Comparison of ENCODE assay signal across 17 cellular contexts in the genomic region with DNA sequence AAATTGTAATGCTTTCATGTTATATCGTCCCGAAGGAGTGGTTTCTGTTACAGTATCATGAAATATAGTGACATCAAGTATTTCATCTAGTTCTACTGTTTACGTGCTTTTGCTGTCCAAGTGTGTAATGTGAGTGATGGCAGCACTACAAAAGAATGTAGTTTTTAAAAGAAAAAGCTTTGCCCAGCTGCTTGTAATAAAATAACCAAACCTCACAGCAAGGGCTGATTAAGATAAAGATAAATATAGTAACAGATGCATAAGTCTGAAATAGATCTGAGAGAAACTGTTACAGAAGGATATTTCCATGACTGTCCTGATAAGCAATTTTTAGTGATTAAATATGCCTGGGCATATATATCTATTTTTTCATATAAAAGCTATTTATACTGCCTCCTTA.
A peak's percentile ranks its signal among the peaks of the same experiment; 100 is the strongest.
DNase-seq lines count a peak whose midpoint lies in the region; ATAC-seq, FAIRE-seq and TF ChIP-seq lines count a peak whose summit lies in the region.
"Had no signal": no experiment of that assay in that cellular context is flagged by ENCODE, and none has a peak within 500 bp of the region (broad histone marks: within the 10 kb centered on the region; RNA-seq: fewer than 3 reads in every experiment).

No MANE protein-coding gene starts in this region.

- H3K9ac ChIP-seq in Loucy (ENCODE audit: low read depth, low read length, poor library complexity, severe bottlenecking), result peak overlapping the region; percentile 62

- no peaks in the 10 kb centered on the region for H3K9me2 ChIP-seq in Loucy (replicated peaks; ENCODE audit: low read depth, low read length)

- peaks cover 63% of the 10 kb centered on the region for H3K4me1 ChIP-seq in Loucy (ENCODE audit: insufficient read depth, low read length, poor library complexity, severe bottlenecking)
- H3K4me1 ChIP-seq: esophagus squamous epithelium had no signal

- no peak overlapping the region for H3K4me3 ChIP-seq in BJ (ENCODE audit: low read depth, low read length)
- peak overlapping the region; percentile 44 for H3K4me3 ChIP-seq in Loucy (ENCODE audit: low read length, poor library complexity, severe bottlenecking)
- H3K4me3 ChIP-seq: esophagus squamous epithelium, SJCRH30, skin epidermis had no signal

- peak; percentile 59 for FAIRE-seq in endometrium (lab: Jason Lieb, UNC)

- peak overlapping the region; percentile 74 for H3K4me2 ChIP-seq in Loucy (ENCODE audit: low read depth, low read length, poor library complexity, severe bottlenecking)

- no peak overlapping the region for H2AFZ ChIP-seq in Loucy (ENCODE audit: low read length)

- DNase-seq in BJ (ENCODE audit: low read depth) (peak; percentile 65), non-pigmented ciliary epithelial cell (ENCODE audit: low read depth) (peak; percentile 32), T-helper 1 cell (no peak), globus pallidus (ENCODE audit: low spot score) (no peak), NCI-H1436 treated with DMSO at 0.1 percent for 48 hours (lab: John Stamatoyannopoulos, UW) (no peak)
- DNase-seq: activated CD4-positive, alpha-beta memory T cell treated with anti-CD3 and anti-CD28 coated beads for 36 hours; amygdala; cortex of kidney; esophagus squamous epithelium; NCI-H1417 treated with DMSO at 0.1 percent for 48 hours; stimulated activated naive CD4-positive, alpha-beta T cell had no signal

- H4K20me1 ChIP-seq in Loucy (ENCODE audit: insufficient read depth, low read length, poor library complexity, severe bottlenecking), result no peaks in the 10 kb centered on the region

- H3K27me3 ChIP-seq in BJ (ENCODE audit: control insufficient read depth, insufficient read depth, low read length), result no peaks in the 10 kb centered on the region
- no peaks in the 10 kb centered on the region for H3K27me3 ChIP-seq in Loucy (ENCODE audit: insufficient read depth, low read length, poor library complexity, severe bottlenecking)
- H3K27me3 ChIP-seq: esophagus squamous epithelium, SJCRH30 had no signal

- no peaks in the 10 kb centered on the region for H3K36me3 ChIP-seq in BJ (ENCODE audit: control insufficient read depth, insufficient read depth, low read length)
- H3K36me3 ChIP-seq in Loucy (ENCODE audit: insufficient read depth, low read length), result no peaks in the 10 kb centered on the region
- H3K36me3 ChIP-seq: esophagus squamous epithelium, SJCRH30 had no signal

- CTCF ChIA-PET in BJ (lab: Yijun Ruan, JAX), result interaction anchor here (1.1 to 1.6 kb wide), 4 partner anchors 9 to 340 kb away, joined by 3 to 4 read pairs (median 4); no protein-coding TSS in a partner anchor

- TF ChIP-seq CTCF in BJ (IDR thresholded peaks at IDR 0.05; ENCODE audit: insufficient read depth, low read depth, low read length) (no peak), Loucy (conservative IDR thresholded peaks at IDR 0.05; ENCODE audit: low read length) (no peak)

- no peak for ATAC-seq in HG02938 (IDR thresholded peaks at IDR 0.05; ENCODE audit: unreplicated experiment)
- ATAC-seq: HCT116 had no signal

- H3K9me3 ChIP-seq in Loucy (ENCODE audit: insufficient read depth, low read depth, low read length), result no peaks in the 10 kb centered on the region
- H3K9me3 ChIP-seq: esophagus squamous epithelium, SJCRH30 had no signal

- no peaks in the 10 kb centered on the region for H3F3A ChIP-seq in Loucy (ENCODE audit: low read depth)

- H3K79me2 ChIP-seq in Loucy (ENCODE audit: insufficient read depth, low read length), result no peaks in the 10 kb centered on the region

- POLR2A ChIA-PET in BJ (lab: Charles Lee), result interaction anchor here (0.6 kb wide), 1 partner anchor 105 kb away, joined by 3 read pairs; no protein-coding TSS in a partner anchor

Comparison
In these comparisons a context has a peak if more than half of its experiments do, and no peak if none do; other contexts are left out.
1. DNase-seq: peak in BJ (single experiment) and non-pigmented ciliary epithelial cell (single experiment); none in T-helper 1 cell (0 of 5), globus pallidus (single experiment) and NCI-H1436 treated with DMSO at 0.1 percent for 48 hours (single experiment).